22 cellular contexts compared by ENCODE assay signal in genomic region chr9:72476100-72476499, GRCh38. TPM values are rescaled to one million over a fixed set of nuclear protein-coding genes. Genes with fewer than 3 reads are reported as not detected.
"Had no signal": no experiment of that assay in that cellular context is flagged by ENCODE, and none has a peak within 500 bp of the region (broad histone marks: within the 10 kb centered on the region; RNA-seq: fewer than 3 reads in every experiment).

No MANE protein-coding gene starts in this region.

- FAIRE-seq: astrocyte, TTC549 had no signal

- H3K9me3 ChIP-seq: esophagus squamous epithelium, gastroesophageal sphincter, lower lobe of right lung, tibial artery, vagina had no signal

- DNase-seq: activated CD4-positive, alpha-beta T cell treated with anti-CD3 and anti-CD28 coated beads for 1 hour; activated CD8-positive, alpha-beta memory T cell treated with anti-CD3 and anti-CD28 coated beads, Interleukin-2, amount 50 U/mL, for 48 hours; activated naive CD4-positive, alpha-beta T cell treated with Interleukin-2 at 50 U/mL for 16 hours; activated naive CD8-positive, alpha-beta T cell treated with anti-CD3 and anti-CD28 coated beads for 36 hours; activated T-cell treated with anti-CD3 and anti-CD28 coated beads, Interleukin-2, amount 50 U/mL, for 4 hours; esophagus squamous epithelium; head of caudate nucleus; islet precursor cell; lower lobe of right lung; naive thymus-derived CD8-positive, alpha-beta T cell; stimulated activated CD4-positive, alpha-beta T cell treated with anti-CD3 and anti-CD28 coated beads, Interleukin-12 subunit alpha, Interleukin-12 subunit beta, amount 100 ng/mL, for 4 hours; T-cell; tibial artery; WERI-Rb-1 had no signal

- H3K4me2 ChIP-seq: neural progenitor cell had no signal

- H3K27ac ChIP-seq: coronary artery, lower lobe of right lung, neural progenitor cell, tibial artery, vagina, WERI-Rb-1 had no signal

- H3K4me3 ChIP-seq: coronary artery, esophagus squamous epithelium, gastroesophageal sphincter, lower lobe of right lung, neural progenitor cell, tibial artery, vagina had no signal

- H2AFZ ChIP-seq: neural progenitor cell had no signal

- ATAC-seq: gastroesophageal sphincter; lower lobe of right lung; naive thymus-derived CD8-positive, alpha-beta T cell had no signal

- H3K27me3 ChIP-seq: esophagus squamous epithelium, gastroesophageal sphincter, neural progenitor cell, tibial artery, vagina had no signal

- H3K9ac ChIP-seq: neural progenitor cell had no signal

- H3K4me1 ChIP-seq: neural progenitor cell had no signal

- H3K36me3 ChIP-seq: esophagus squamous epithelium, gastroesophageal sphincter, lower lobe of right lung, neural progenitor cell, tibial artery, vagina, WERI-Rb-1 had no signal

RNA-seq across cellular contexts. Expression of gene TMC1, which starts 45.3 kb away (rescaled TPM):
- total RNA-seq: activated CD8-positive, alpha-beta memory T cell treated with anti-CD3 and anti-CD28 coated beads for 36 hours; activated naive CD8-positive, alpha-beta T cell treated with anti-CD3 and anti-CD28 coated beads for 36 hours; activated T-cell treated with anti-CD3 and anti-CD28 coated beads, Interleukin-2, amount 50 U/mL, for 4 hours; astrocyte; gastroesophageal sphincter; lower lobe of right lung; naive thymus-derived CD8-positive, alpha-beta T cell; progenitor cell of endocrine pancreas; T-cell; vagina had no signal
- polyA plus RNA-seq: naive thymus-derived CD8-positive, alpha-beta T cell had no signal
